In genomic region chr5:78574157-78574673, GRCh38 we compare ENCODE assay signal across 11 cellular contexts.
DNase-seq lines count a peak whose midpoint lies in the region; ATAC-seq and TF ChIP-seq lines count a peak whose summit lies in the region.
"Had no signal": no experiment of that assay in that cellular context is flagged by ENCODE, and none has a peak within 500 bp of the region (broad histone marks: within the 10 kb centered on the region; RNA-seq: fewer than 3 reads in every experiment).

No MANE protein-coding gene starts in this region.

- TF ChIP-seq POLR2A in sigmoid colon (IDR thresholded peaks at IDR 0.05), result no peak

- peak overlapping the region; percentile 63 for H3K27ac Mint-ChIP-seq in Calu3 (ENCODE audit: unreplicated experiment)
- H3K27ac Mint-ChIP-seq in activated T-helper 2 cell treated with anti-CD3 and anti-CD28 coated beads, Interferon-gamma antibody, Interleukin-2, Interleukin-4, amounts not matched to agents 10 μg/mL and 5 μg/mL and 100 μg/mL, durations not matched to agents 14 hours and 24 hours and 36 hours, result no peak overlapping the region
- H3K27ac Mint-ChIP-seq: activated naive CD4-positive, alpha-beta T cell treated with anti-CD3 and anti-CD28 coated beads, Interleukin-2, amount 50 U/mL, for 72 hours had no signal

- H3K36me3 Mint-ChIP-seq in Calu3 (ENCODE audit: insufficient read depth, unreplicated experiment), result peaks cover 9% of the 10 kb centered on the region
- H3K36me3 Mint-ChIP-seq in activated T-helper 2 cell treated with anti-CD3 and anti-CD28 coated beads, Interferon-gamma antibody, Interleukin-2, Interleukin-4, amounts not matched to agents 10 μg/mL and 5 μg/mL and 100 μg/mL, durations not matched to agents 14 hours and 24 hours and 36 hours (ENCODE audit: low read depth), result no peaks in the 10 kb centered on the region
- H3K36me3 Mint-ChIP-seq: activated naive CD4-positive, alpha-beta T cell treated with anti-CD3 and anti-CD28 coated beads, Interleukin-2, amount 50 U/mL, for 72 hours had no signal

- H3K9me3 ChIP-seq in mucosa of descending colon (no peaks in the 10 kb centered on the region), sigmoid colon (no peaks in the 10 kb centered on the region)

- DNase-seq in Calu3, result no peak
- no peak for DNase-seq in mucosa of descending colon
- no peak for DNase-seq in NCI-H1105 (lab: John Stamatoyannopoulos, UW)
- DNase-seq in activated naive CD4-positive, alpha-beta T cell treated with Interleukin-2 at 50 U/mL for 16 hours, result no peak
- no peak for DNase-seq in activated T-helper 2 cell treated with anti-CD3 and anti-CD28 coated beads, Interferon-gamma antibody, Interleukin-2, Interleukin-4, amounts not matched to agents 10 μg/mL and 5 μg/mL and 100 μg/mL, durations not matched to agents 14 hours and 24 hours and 36 hours (ENCODE audit: low spot score)
- DNase-seq in sigmoid colon, result no peak
- DNase-seq: NCI-H748 treated with DMSO at 0.1 percent for 48 hours had no signal

- H3K27ac ChIP-seq in cingulate gyrus (ENCODE audit: low read depth, low read length), result peak overlapping the region; percentile 24
- H3K27ac ChIP-seq in sigmoid colon, result peak overlapping the region in 2 of 4 donors; percentile 26 to 29

- WGBS in sigmoid colon, 2 donors, result 51 to 63% methylated on average over 4 of the region's 4 CpGs

- H3K27me3 ChIP-seq in sigmoid colon, result no peaks in the 10 kb centered on the region

- ATAC-seq in HG03280 (IDR thresholded peaks at IDR 0.05; ENCODE audit: unreplicated experiment) (peak; percentile 8), mucosa of descending colon (peak; percentile 64)
- ATAC-seq: activated naive CD4-positive, alpha-beta T cell treated with anti-CD3 and anti-CD28 coated beads, Interleukin-2, amount 50 U/mL, for 72 hours had no signal

- TF ChIP-seq CTCF in Calu3 (IDR thresholded peaks at IDR 0.05; ENCODE audit: unreplicated experiment) (no peak), mucosa of descending colon (IDR thresholded peaks at IDR 0.05) (no peak), sigmoid colon (IDR thresholded peaks at IDR 0.05) (no peak)

- no peak for TF ChIP-seq EP300 in sigmoid colon (IDR thresholded peaks at IDR 0.05)

- no peaks in the 10 kb centered on the region for H3K27me3 Mint-ChIP-seq in Calu3 (ENCODE audit: unreplicated experiment)
- H3K27me3 Mint-ChIP-seq in activated T-helper 2 cell treated with anti-CD3 and anti-CD28 coated beads, Interferon-gamma antibody, Interleukin-2, Interleukin-4, amounts not matched to agents 10 μg/mL and 5 μg/mL and 100 μg/mL, durations not matched to agents 14 hours and 24 hours and 36 hours (ENCODE audit: low read depth), result peaks cover 8% of the 10 kb centered on the region

- H3K4me3 ChIP-seq in mucosa of descending colon, result no peak overlapping the region
- H3K4me3 ChIP-seq in sigmoid colon, result no peak overlapping the region

- H3K4me3 Mint-ChIP-seq in Calu3 (ENCODE audit: low read depth, unreplicated experiment), result peak overlapping the region; percentile 13
- no peak overlapping the region for H3K4me3 Mint-ChIP-seq in activated T-helper 2 cell treated with anti-CD3 and anti-CD28 coated beads, Interferon-gamma antibody, Interleukin-2, Interleukin-4, amounts not matched to agents 10 μg/mL and 5 μg/mL and 100 μg/mL, durations not matched to agents 14 hours and 24 hours and 36 hours (ENCODE audit: low read depth)
- H3K4me3 Mint-ChIP-seq: HFFc6 had no signal

- intact Hi-C loops in Calu3 (cut with micrococcal nuclease; ENCODE audit: unreplicated experiment), result no loop called here
- intact Hi-C loops in mucosa of descending colon (cut with DNase I, micrococcal nuclease), result no loop called here
- intact Hi-C loops in activated T-helper 2 cell treated with anti-CD3 and anti-CD28 coated beads, Interferon-gamma antibody, Interleukin-2, Interleukin-4, amounts not matched to agents 10 μg/mL and 5 μg/mL and 100 μg/mL, durations not matched to agents 14 hours and 24 hours and 36 hours (cut with micrococcal nuclease), result no loop called here
- intact Hi-C loops in sigmoid colon (cut with DNase I), result no loop called here

- CTCF ChIA-PET in Calu3 (lab: Charles Lee), result interaction anchor here (1.1 kb wide), 1 partner anchor 21 kb away, joined by 5 read pairs; no protein-coding TSS in a partner anchor

- no TSS peak for BruUV-seq in Calu3 (replicated peaks; lab: Mats Ljungman, UMichigan)

- H3K36me3 ChIP-seq in mucosa of descending colon (ENCODE audit: low read depth) (no peaks in the 10 kb centered on the region), sigmoid colon (no peaks in the 10 kb centered on the region)

- no peaks in the 10 kb centered on the region for H3K9me3 Mint-ChIP-seq in Calu3 (ENCODE audit: low read depth, unreplicated experiment)
- H3K9me3 Mint-ChIP-seq in activated T-helper 2 cell treated with anti-CD3 and anti-CD28 coated beads, Interferon-gamma antibody, Interleukin-2, Interleukin-4, amounts not matched to agents 10 μg/mL and 5 μg/mL and 100 μg/mL, durations not matched to agents 14 hours and 24 hours and 36 hours, result no peaks in the 10 kb centered on the region
- H3K9me3 Mint-ChIP-seq: activated naive CD4-positive, alpha-beta T cell treated with anti-CD3 and anti-CD28 coated beads, Interleukin-2, amount 50 U/mL, for 72 hours; HFFc6 had no signal

- no peaks in the 10 kb centered on the region for H3K4me1 ChIP-seq in mucosa of descending colon (ENCODE audit: low read depth)
- H3K4me1 ChIP-seq in sigmoid colon, result peaks cover 0 to 68% (median 50%) of the 10 kb centered on the region in 4 donors

- peaks cover 60% of the 10 kb centered on the region for H3K4me1 Mint-ChIP-seq in Calu3 (ENCODE audit: low read depth, unreplicated experiment)
- H3K4me1 Mint-ChIP-seq in activated T-helper 2 cell treated with anti-CD3 and anti-CD28 coated beads, Interferon-gamma antibody, Interleukin-2, Interleukin-4, amounts not matched to agents 10 μg/mL and 5 μg/mL and 100 μg/mL, durations not matched to agents 14 hours and 24 hours and 36 hours (ENCODE audit: low read depth), result no peaks in the 10 kb centered on the region
